10 cellular contexts compared by ENCODE assay signal in the genomic region with DNA sequence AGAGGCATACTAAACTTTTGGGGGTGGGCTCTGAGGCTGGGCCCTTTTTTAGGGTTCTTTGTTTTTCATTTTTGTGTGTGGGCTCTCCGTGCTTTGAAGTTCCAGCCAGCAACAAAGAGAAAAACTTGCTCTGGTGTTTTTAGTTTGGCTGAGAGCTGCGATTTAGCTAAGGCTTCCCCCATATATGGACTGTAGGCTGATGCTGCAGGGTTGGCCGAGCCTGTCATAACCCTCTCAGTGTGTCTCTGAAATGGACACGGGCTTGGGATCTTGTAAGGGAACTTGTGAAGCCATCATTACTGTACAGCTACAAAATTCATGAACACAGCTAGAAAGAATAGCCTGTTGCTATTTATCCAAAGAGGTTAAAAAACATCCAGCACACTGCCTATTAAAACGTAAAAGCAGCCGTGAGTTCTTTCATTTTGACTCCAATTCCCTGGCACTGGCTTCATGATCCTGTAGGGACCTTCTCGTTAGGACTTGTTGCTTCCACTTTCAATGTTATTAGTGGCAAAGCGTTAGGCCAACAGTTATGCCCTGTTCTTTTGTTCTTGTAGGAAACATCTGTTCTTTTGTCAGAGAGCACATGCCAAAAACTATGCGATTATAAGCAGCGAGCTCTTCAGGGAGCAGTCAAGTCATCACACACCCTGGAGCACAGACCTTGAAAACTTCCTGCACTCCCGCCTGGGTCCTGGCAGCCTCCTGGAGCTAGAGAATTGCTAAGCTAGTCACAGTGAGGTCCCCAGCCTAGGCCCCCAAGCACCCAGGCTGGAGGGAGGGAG.
A peak's percentile ranks its signal among the peaks of the same experiment; 100 is the strongest.
DNase-seq lines count a peak whose midpoint lies in the region; ATAC-seq and TF ChIP-seq lines count a peak whose summit lies in the region.
"Had no signal": no experiment of that assay in that cellular context is flagged by ENCODE, and none has a peak within 500 bp of the region (broad histone marks: within the 10 kb centered on the region; RNA-seq: fewer than 3 reads in every experiment).

No MANE protein-coding gene starts in this region.

- peak overlapping the region; percentile 91 for H3K27ac Mint-ChIP-seq in CD4-positive, alpha-beta T cell

- H3K9ac ChIP-seq in Karpas-422 (ENCODE audit: low read length), result no peak overlapping the region

- POLR2A ChIA-PET in CD4-positive, alpha-beta T cell (lab: Charles Lee), result interaction anchor here (0.8 to 2.0 kb wide), 8 partner anchors 15 to 1107 kb away, joined by 3 to 9 read pairs (median 4); no protein-coding TSS in a partner anchor

- no peaks in the 10 kb centered on the region for H3K27me3 ChIP-seq in CD4-positive, alpha-beta T cell (ENCODE audit: control insufficient read depth, insufficient read depth, low read length)
- H3K27me3 ChIP-seq in psoas muscle (ENCODE audit: insufficient read depth in 3 of 3, low read length in 2 of 3) (no peaks in the 10 kb centered on the region), Karpas-422 (ENCODE audit: low read length) (no peaks in the 10 kb centered on the region)

- H3K4me3 ChIP-seq in psoas muscle, result peak overlapping the region; percentile 41
- H3K4me3 ChIP-seq in Karpas-422 (ENCODE audit: low read length), result no peak overlapping the region

- no peaks in the 10 kb centered on the region for H3K9me3 Mint-ChIP-seq in CD4-positive, alpha-beta T cell

- peak overlapping the region; percentile 83 for H3K4me3 Mint-ChIP-seq in CD4-positive, alpha-beta T cell

- H3K36me3 Mint-ChIP-seq in CD4-positive, alpha-beta T cell (ENCODE audit: low read depth), result no peaks in the 10 kb centered on the region

- intact Hi-C loops in CD4-positive, alpha-beta T cell (cut with DNase I, micrococcal nuclease), result loop anchor here in 1 of 2 experiments (5.0 kb wide), 1 partner anchor 230 kb away; no protein-coding TSS in a partner anchor
- intact Hi-C loops in psoas muscle (cut with DNase I), result no loop called here

- no peaks in the 10 kb centered on the region for H3K9me2 ChIP-seq in Karpas-422 (replicated peaks; ENCODE audit: insufficient read depth, low read length)

- TF ChIP-seq CTCF in CD4-positive, alpha-beta T cell (IDR thresholded peaks at IDR 0.05), result no peak
- no peak for TF ChIP-seq CTCF in psoas muscle (IDR thresholded peaks at IDR 0.05)

- H3K36me3 ChIP-seq in psoas muscle (ENCODE audit: insufficient read depth in 1 of 2, low read depth in 1 of 2) (no peaks in the 10 kb centered on the region), Karpas-422 (ENCODE audit: insufficient read depth, low read length) (no peaks in the 10 kb centered on the region)

- no peak overlapping the region for H2AFZ ChIP-seq in Karpas-422 (ENCODE audit: low read length)

- peak; percentile 44 for ATAC-seq in CD4-positive, alpha-beta T cell (ENCODE audit: poor library complexity)
- ATAC-seq in psoas muscle (peak in 3 of 4 donors; percentile 31 to 44 (median 40)), GM18498 (IDR thresholded peaks at IDR 0.05; ENCODE audit: unreplicated experiment) (no peak)
- ATAC-seq: Panc1 had no signal

- DNase-seq in CD4-positive, alpha-beta T cell, result peak in 1 of 10 experiments; percentile 3
- DNase-seq in UCSD-AML1 (lab: John Stamatoyannopoulos, UW; ENCODE audit: unreplicated experiment) (peak; percentile 70), fibroblast of peridontal ligament (ENCODE audit: extremely low read depth) (peak; percentile 42), psoas muscle (no peak), NCI-H1930 (lab: John Stamatoyannopoulos, UW) (no peak), NOMO-1 treated with dmso at 0.1 percent for 144 hours (lab: John Stamatoyannopoulos, UW; ENCODE audit: unreplicated experiment) (no peak), Karpas-422 (no peak)
- DNase-seq: activated gamma-delta T cell had no signal

- peak overlapping the region; percentile 15 for H3K27ac ChIP-seq in CD4-positive, alpha-beta T cell (ENCODE audit: low read depth, low read length)
- H3K27ac ChIP-seq in psoas muscle, result peak overlapping the region; percentile 44
- no peak overlapping the region for H3K27ac ChIP-seq in Karpas-422 (ENCODE audit: low read length)

- H3K4me1 Mint-ChIP-seq in CD4-positive, alpha-beta T cell (ENCODE audit: low read depth), result peaks cover 52% of the 10 kb centered on the region

- no peaks in the 10 kb centered on the region for H3K27me3 Mint-ChIP-seq in CD4-positive, alpha-beta T cell

- H4K20me1 ChIP-seq in Karpas-422 (ENCODE audit: insufficient read depth, low read depth, low read length), result no peaks in the 10 kb centered on the region

- WGBS in psoas muscle, 3 donors, result 38 to 42% (median 40%) methylated on average over 11 of the region's 11 CpGs

- no peaks in the 10 kb centered on the region for H3K9me3 ChIP-seq in CD4-positive, alpha-beta T cell (ENCODE audit: control insufficient read depth, low read length)
- H3K9me3 ChIP-seq in psoas muscle (no peaks in the 10 kb centered on the region), Karpas-422 (ENCODE audit: low read length) (no peaks in the 10 kb centered on the region)

- H3K4me1 ChIP-seq in psoas muscle (peaks cover 5% of the 10 kb centered on the region), Karpas-422 (ENCODE audit: low read length) (no peaks in the 10 kb centered on the region)

- H3K4me2 ChIP-seq in Karpas-422 (ENCODE audit: low read depth, low read length, poor library complexity, severe bottlenecking), result no peak overlapping the region

- H3K79me2 ChIP-seq in Karpas-422 (ENCODE audit: low read length), result no peaks in the 10 kb centered on the region

- CTCF ChIA-PET in CD4-positive, alpha-beta T cell (lab: Charles Lee), result no interaction called here

Comparison
In these comparisons a context has a peak if more than half of its experiments do, and no peak if none do; other contexts are left out.
1. DNase-seq: peak in UCSD-AML1 (single experiment) and fibroblast of peridontal ligament (single experiment); none in psoas muscle (0 of 2), NCI-H1930 (0 of 2), NOMO-1 treated with dmso at 0.1 percent for 144 hours (single experiment) and Karpas-422 (single experiment).